In genomic region chr2:182890305-182890704, GRCh38 we compare ENCODE assay signal across 1 cellular context.
A peak's percentile ranks its signal among the peaks of the same experiment; 100 is the strongest.
TF ChIP-seq lines count a peak whose summit lies in the region.

No MANE protein-coding gene starts in this region.

TF ChIP-seq in HEK293, 187 proteins besides CTCF, POLR2A, EP300 and RAD21 (continued from another document):
- TF ChIP-seq PRDM6 (tag by site-specific recombination; IDR thresholded peaks at IDR 0.05) = peak; percentile 25; the same call in 1 of the 2 replicates
- TF ChIP-seq ZIC2 (tag by site-specific recombination; IDR thresholded peaks at IDR 0.05) = peak; percentile 47
- TF ChIP-seq ZNF549 (tag by site-specific recombination; IDR thresholded peaks at IDR 0.05) = no peak
- TF ChIP-seq GLI4 (tag by site-specific recombination; IDR thresholded peaks at IDR 0.05) = no peak
- TF ChIP-seq ZSCAN16 (tag by site-specific recombination; IDR thresholded peaks at IDR 0.05) = no peak
- no peak for TF ChIP-seq ZNF266 (tag by site-specific recombination; IDR thresholded peaks at IDR 0.05; ENCODE audit: low read depth)
- TF ChIP-seq ZNF626 (tag by site-specific recombination; IDR thresholded peaks at IDR 0.05) = no peak
